In the genomic region with DNA sequence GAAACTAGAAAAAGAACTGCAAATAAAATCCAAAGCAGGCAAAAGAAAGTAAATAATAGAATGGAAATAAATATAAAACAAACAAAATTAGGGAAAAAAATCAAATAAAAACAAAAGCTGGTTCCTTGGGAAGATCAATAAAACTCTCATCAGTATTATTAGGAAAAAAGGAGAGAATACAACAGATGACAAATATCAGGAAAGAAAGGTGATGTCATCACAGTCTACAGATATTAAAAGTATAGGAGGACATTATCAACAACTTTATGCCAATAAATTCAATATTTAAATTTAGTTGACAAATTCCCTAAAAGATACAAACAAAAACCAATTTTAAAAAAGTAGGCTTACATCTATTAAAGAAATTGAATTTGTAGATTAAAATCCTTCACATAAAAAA, we compare ENCODE assay signal across 24 cellular contexts.
DNase-seq lines count a peak whose midpoint lies in the region; ATAC-seq, FAIRE-seq and TF ChIP-seq lines count a peak whose summit lies in the region.
"Had no signal": no experiment of that assay in that cellular context is flagged by ENCODE, and none has a peak within 500 bp of the region (broad histone marks: within the 10 kb centered on the region; RNA-seq: fewer than 3 reads in every experiment).

No MANE protein-coding gene starts in this region.

- no peak for DNase-seq in natural killer cell
- no peak for DNase-seq in natural killer cell treated with Interleukin-12 subunit alpha and Interleukin-12 subunit beta and Interleukin-15 and Interleukin-18, amount 100 ng/mL, for 72 hours (ENCODE audit: low spot score)
- DNase-seq in T-helper 17 cell: no peak
- DNase-seq in frontal cortex (ENCODE audit: low spot score in 2 of 2): no peak
- DNase-seq in GM10266 (ENCODE audit: extremely low spot score): no peak
- DNase-seq in iPS-NIHi11 (ENCODE audit: low spot score): no peak
- no peak for DNase-seq in ascending aorta (ENCODE audit: low spot score in 2 of 2)
- DNase-seq: 8988T; ACHN; AML-193; BE2C; Calu3; CD4-positive, alpha-beta T cell; COR-L47; DMS53; DMS79 treated with DMSO at 0.1 percent for 48 hours; GF-D8; GOT3 had no signal

- no peaks in the 10 kb centered on the region for H3K36me3 ChIP-seq in ascending aorta
- H3K36me3 ChIP-seq: BE2C, HAP-1 had no signal

- H3K4me3 ChIP-seq in ascending aorta: no peak overlapping the region
- H3K4me3 ChIP-seq: A549; BLaER1 treated with 17β-estradiol and CSF1 and Interleukin-3, amounts not matched to agents 10 nM and 100 nM; HAP-1 had no signal

- no peak overlapping the region for H3K4me3 Mint-ChIP-seq in natural killer cell
- no peak overlapping the region for H3K4me3 Mint-ChIP-seq in natural killer cell treated with Interleukin-12 subunit alpha and Interleukin-12 subunit beta and Interleukin-15 and Interleukin-18, amount 100 ng/mL, for 72 hours
- no peak overlapping the region for H3K4me3 Mint-ChIP-seq in T-helper 17 cell
- H3K4me3 Mint-ChIP-seq: CD14-positive monocyte; CD4-positive, alpha-beta T cell had no signal

- intact Hi-C loops in natural killer cell (cut with micrococcal nuclease) (loop anchor here (5.0 kb wide), 1 partner anchor 43 kb away; no protein-coding TSS in a partner anchor), ascending aorta (cut with DNase I) (no loop called here)

- TF ChIP-seq CTCF in natural killer cell (IDR thresholded peaks at IDR 0.05) (no peak), GM10266 (IDR thresholded peaks at IDR 0.05; ENCODE audit: control insufficient read depth, insufficient read depth, low read depth, missing control alignments) (no peak), ascending aorta (IDR thresholded peaks at IDR 0.05) (no peak)

- H3K4me1 ChIP-seq in ascending aorta: no peaks in the 10 kb centered on the region
- H3K4me1 ChIP-seq: A549; BE2C; BLaER1 treated with 17β-estradiol and CSF1 and Interleukin-3, amounts not matched to agents 10 nM and 100 nM; HAP-1 had no signal

- H3K27ac Mint-ChIP-seq in natural killer cell: peak overlapping the region; percentile 30 to 56
- H3K27ac Mint-ChIP-seq in natural killer cell treated with Interleukin-12 subunit alpha and Interleukin-12 subunit beta and Interleukin-15 and Interleukin-18, amount 100 ng/mL, for 72 hours: peak overlapping the region in 1 of 2 donors; percentile 71
- H3K27ac Mint-ChIP-seq in T-helper 17 cell: peak overlapping the region; percentile 2
- H3K27ac Mint-ChIP-seq: CD14-positive monocyte; CD4-positive, alpha-beta T cell had no signal

- no peak overlapping the region for H3K27ac ChIP-seq in ascending aorta
- H3K27ac ChIP-seq: A549; BLaER1 treated with 17β-estradiol and CSF1 and Interleukin-3, amounts not matched to agents 10 nM and 100 nM had no signal

- H3K36me3 Mint-ChIP-seq in natural killer cell (no peaks in the 10 kb centered on the region), T-helper 17 cell (ENCODE audit: low read depth) (no peaks in the 10 kb centered on the region)
- peaks cover 20% of the 10 kb centered on the region for H3K36me3 Mint-ChIP-seq in natural killer cell treated with Interleukin-12 subunit alpha and Interleukin-12 subunit beta and Interleukin-15 and Interleukin-18, amount 100 ng/mL, for 72 hours

- peaks cover 3% of the 10 kb centered on the region for H3K9me3 ChIP-seq in T-helper 17 cell (ENCODE audit: control insufficient read depth, low read length, poor library complexity, severe bottlenecking)
- H3K9me3 ChIP-seq in ascending aorta: peaks cover 0 to 4% of the 10 kb centered on the region in 2 donors
- H3K9me3 ChIP-seq: BE2C, HAP-1 had no signal

- FAIRE-seq in frontal cortex (lab: Jason Lieb, UNC): peak; percentile 36
- FAIRE-seq: A549, GM12892, H54 had no signal

- H3K9me3 Mint-ChIP-seq in natural killer cell: peaks cover 0 to 7% of the 10 kb centered on the region in 2 donors
- H3K9me3 Mint-ChIP-seq in natural killer cell treated with Interleukin-12 subunit alpha and Interleukin-12 subunit beta and Interleukin-15 and Interleukin-18, amount 100 ng/mL, for 72 hours: peaks cover 5% of the 10 kb centered on the region

- ATAC-seq in natural killer cell: no peak
- no peak for ATAC-seq in natural killer cell treated with Interleukin-12 subunit alpha and Interleukin-12 subunit beta and Interleukin-15 and Interleukin-18, amount 100 ng/mL, for 72 hours
- ATAC-seq in T-helper 17 cell: no peak
- ATAC-seq: A549 had no signal

- H3K27me3 Mint-ChIP-seq in natural killer cell (ENCODE audit: low read depth in 2 of 2) (no peaks in the 10 kb centered on the region), T-helper 17 cell (no peaks in the 10 kb centered on the region)
- H3K27me3 Mint-ChIP-seq in natural killer cell treated with Interleukin-12 subunit alpha and Interleukin-12 subunit beta and Interleukin-15 and Interleukin-18, amount 100 ng/mL, for 72 hours: no peaks in the 10 kb centered on the region
- H3K27me3 Mint-ChIP-seq: CD4-positive, alpha-beta T cell had no signal

- no peaks in the 10 kb centered on the region for H3K27me3 ChIP-seq in ascending aorta
- H3K27me3 ChIP-seq: BE2C; BLaER1 treated with 17β-estradiol and CSF1 and Interleukin-3, amounts not matched to agents 10 nM and 100 nM had no signal

- H3K4me1 Mint-ChIP-seq in natural killer cell (peaks cover 42 to 66% of the 10 kb centered on the region in 2 donors), T-helper 17 cell (peaks cover 10% of the 10 kb centered on the region)
- peaks cover 17 to 21% of the 10 kb centered on the region in 2 donors for H3K4me1 Mint-ChIP-seq in natural killer cell treated with Interleukin-12 subunit alpha and Interleukin-12 subunit beta and Interleukin-15 and Interleukin-18, amount 100 ng/mL, for 72 hours (ENCODE audit: low read depth in 2 of 2)
